ENCODE assay signal across 25 cellular contexts in genomic region chr10:52757777-52758176, GRCh38. TPM values are rescaled to one million over a fixed set of nuclear protein-coding genes. Genes with fewer than 3 reads are reported as not detected.
"Had no signal": no experiment of that assay in that cellular context is flagged by ENCODE, and none has a peak within 500 bp of the region (broad histone marks: within the 10 kb centered on the region; RNA-seq: fewer than 3 reads in every experiment).

No MANE protein-coding gene starts in this region.

- H3K9me3 ChIP-seq: adrenal gland, gastrocnemius medialis, tibial nerve, vagina had no signal

- H3K4me3 ChIP-seq: adrenal gland, gastrocnemius medialis, heart left ventricle, tibial nerve, vagina had no signal

- H3K27me3 ChIP-seq: adrenal gland, gastrocnemius medialis, heart left ventricle, tibial nerve, vagina had no signal

- H3K27ac ChIP-seq: gastrocnemius medialis, tibial nerve, vagina, VCaP had no signal

- H3K36me3 ChIP-seq: adrenal gland, gastrocnemius medialis, heart left ventricle, tibial nerve, vagina had no signal

- ATAC-seq: gastrocnemius medialis; heart left ventricle; naive thymus-derived CD4-positive, alpha-beta T cell had no signal

- DNase-seq: activated CD4-positive, alpha-beta T cell treated with anti-CD3 and anti-CD28 coated beads, Interleukin-2, amount 50 U/mL, for 48 hours; activated naive CD4-positive, alpha-beta T cell treated with anti-CD3 and anti-CD28 coated beads, Interleukin-2, amount 10 ng/mL, durations not matched to agents 7 days and 5 days; activated T-cell treated with anti-CD3 and anti-CD28 coated beads, Interleukin-2, amount 50 U/mL, for 1 hour; central memory CD4-positive, alpha-beta T cell; cortex of kidney; effector CD8-positive, alpha-beta T cell; gastrocnemius medialis; heart left ventricle; immature natural killer cell; naive thymus-derived CD4-positive, alpha-beta T cell; stimulated activated CD4-positive, alpha-beta T cell treated with anti-CD3 and anti-CD28 coated beads, Interleukin-15, amount 100 ng/mL, for 24 hours; stimulated activated CD4-positive, alpha-beta T cell treated with anti-CD3 and anti-CD28 coated beads, Interleukin-4, amount 100 ng/mL, for 24 hours; stimulated activated naive CD4-positive, alpha-beta T cell; substantia nigra had no signal

- H3K4me1 ChIP-seq: adrenal gland, gastrocnemius medialis, vagina had no signal

RNA-seq across cellular contexts. Expression of gene MBL2, which starts 14.8 kb away (rescaled TPM):
- total RNA-seq: activated T-helper 2 cell treated with anti-CD3 and anti-CD28 coated beads, Interferon-gamma antibody, Interleukin-2, Interleukin-4, amounts not matched to agents 10 μg/mL and 5 μg/mL and 100 μg/mL, durations not matched to agents 14 hours and 24 hours and 36 hours; endothelial cell of umbilical vein; heart left ventricle; lung microvascular endothelial cell; mononuclear cell; naive thymus-derived CD4-positive, alpha-beta T cell; renal cortical epithelial cell; skeletal muscle tissue; T-helper 1 cell treated with Interleukin-12 subunit alpha and Interleukin-12 subunit beta and Interleukin-4 antibody, amounts not matched to agents 30 ng/mL and 1 ng/mL, for 36 hours; vagina had no signal
- polyA plus RNA-seq: endothelial cell of umbilical vein; heart left ventricle; immature natural killer cell; naive thymus-derived CD4-positive, alpha-beta T cell had no signal
